Comparison of ENCODE assay signal across 1 cellular context in genomic region chr1:23521588-23521987, GRCh38.
TF ChIP-seq lines count a peak whose summit lies in the region.

No MANE protein-coding gene starts in this region.

TF ChIP-seq in K562, 482 proteins besides CTCF, POLR2A, EP300 and RAD21 (continued from another document):
- peak; percentile 78 for TF ChIP-seq PRDM10 (IDR thresholded peaks at IDR 0.05; ENCODE audit: partially characterized antibody)
- TF ChIP-seq NFIC (IDR thresholded peaks at IDR 0.05), result peak; percentile 41
- TF ChIP-seq NFYB (IDR thresholded peaks at IDR 0.05; ENCODE audit: extremely low read depth, insufficient read length), result peak; percentile 61
- TF ChIP-seq MBD2 (IDR thresholded peaks at IDR 0.05; ENCODE audit: borderline replicate concordance, low read depth), result peak; percentile 20; the same call in 1 of the 2 replicates
- TF ChIP-seq ESRRA (IDR thresholded peaks at IDR 0.05; ENCODE audit: borderline replicate concordance, low read depth), result no peak
- TF ChIP-seq ZC3H11A (IDR thresholded peaks at IDR 0.05; ENCODE audit: low read depth, low read length), result no peak
- TF ChIP-seq ATF3 (IDR thresholded peaks at IDR 0.05), result peak; percentile 39
- TF ChIP-seq ATF3 (CRISPR knock-in tag; conservative IDR thresholded peaks at IDR 0.05), result no peak
- peak; percentile 77; the same call in 1 of the 2 replicates for TF ChIP-seq ZBTB33 (CRISPR knock-in tag; IDR thresholded peaks at IDR 0.05)
- TF ChIP-seq PKNOX1 (IDR thresholded peaks at IDR 0.05), result peak; percentile 89
